Comparison of ENCODE assay signal across 9 cellular contexts in the genomic region with DNA sequence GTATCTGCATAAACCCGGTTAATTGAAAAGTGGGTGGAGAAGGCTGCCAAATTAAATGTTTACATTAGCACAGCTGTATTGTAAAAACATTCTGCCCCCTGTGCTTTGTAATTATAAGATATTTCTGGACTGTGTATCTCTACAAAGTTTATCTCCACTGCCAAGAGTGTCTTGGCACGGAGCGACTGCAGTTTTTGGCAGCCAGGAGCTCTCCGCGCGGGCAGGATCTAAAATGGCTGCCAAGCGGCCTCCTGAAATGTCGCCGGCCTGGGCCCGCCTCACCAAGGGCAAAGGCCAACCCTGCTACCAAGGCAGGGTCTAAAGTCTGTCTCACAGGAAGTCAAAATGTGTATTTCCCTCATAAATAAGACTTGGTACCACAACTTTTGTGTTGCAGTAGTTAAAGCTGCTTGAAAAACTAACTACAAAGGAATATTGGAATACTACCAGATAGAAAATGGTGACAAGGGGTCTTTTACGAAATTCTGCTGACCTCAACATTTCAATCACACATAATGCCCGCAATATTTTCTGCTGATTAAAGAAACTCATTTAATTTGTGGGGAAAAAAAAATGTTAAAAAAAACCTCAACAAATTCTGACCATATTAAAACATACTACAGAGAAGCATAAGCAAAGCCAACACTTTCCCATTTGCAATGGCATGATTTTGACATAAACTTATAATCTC.
DNase-seq lines count a peak whose midpoint lies in the region; TF ChIP-seq lines count a peak whose summit lies in the region.
"Had no signal": no experiment of that assay in that cellular context is flagged by ENCODE, and none has a peak within 500 bp of the region (broad histone marks: within the 10 kb centered on the region; RNA-seq: fewer than 3 reads in every experiment).

No MANE protein-coding gene starts in this region.

- H3K9me3 Mint-ChIP-seq in activated T-cell treated with anti-CD3 and anti-CD28 coated beads, Interleukin-2, amount 50 U/mL, for 24 hours, result no peaks in the 10 kb centered on the region

- H3K4me3 ChIP-seq in Peyer's patch (peak overlapping the region in 2 of 4 donors; percentile 19 to 22), fibroblast of lung (replicated peaks in 1 of 4; ENCODE audit: control extremely low read depth in 1 of 4, insufficient read depth in 1 of 4, low read depth in 3 of 4, low read length in 4 of 4) (peak overlapping the region in 1 of 4 experiments; percentile 20), muscle layer of colon (ENCODE audit: low read depth in 1 of 2, low read length in 2 of 2) (no peak overlapping the region), uterus (no peak overlapping the region)

- peak overlapping the region; percentile 30 for H2AFZ ChIP-seq in fibroblast of lung (ENCODE audit: low read length)

- no peaks in the 10 kb centered on the region for H3K9me3 ChIP-seq in Peyer's patch
- no peaks in the 10 kb centered on the region for H3K9me3 ChIP-seq in fibroblast of lung (ENCODE audit: control insufficient read depth, insufficient read depth, low read depth, low read length)
- H3K9me3 ChIP-seq in muscle layer of colon (ENCODE audit: low read length), result no peaks in the 10 kb centered on the region
- no peaks in the 10 kb centered on the region for H3K9me3 ChIP-seq in uterus

- H4K20me1 ChIP-seq in fibroblast of lung (ENCODE audit: control insufficient read depth, extremely low read depth, insufficient read depth, low read length), result no peaks in the 10 kb centered on the region

- TF ChIP-seq POLR2A in Peyer's patch (IDR thresholded peaks at IDR 0.05) (no peak), uterus (IDR thresholded peaks at IDR 0.05) (no peak)

- H3K36me3 ChIP-seq in Peyer's patch (no peaks in the 10 kb centered on the region), fibroblast of lung (ENCODE audit: control insufficient read depth, insufficient read depth, low read length) (no peaks in the 10 kb centered on the region), muscle layer of colon (ENCODE audit: insufficient read depth, low read length) (no peaks in the 10 kb centered on the region), uterus (no peaks in the 10 kb centered on the region)

- intact Hi-C loops in uterus (cut with DNase I; ENCODE audit: low total_unique reads), result no loop called here

- TF ChIP-seq CTCF in Peyer's patch (IDR thresholded peaks at IDR 0.05), result no peak
- TF ChIP-seq CTCF in fibroblast of lung (conservative IDR thresholded peaks at IDR 0.05 in 1 of 2, IDR thresholded peaks at IDR 0.05 in 1 of 2; ENCODE audit: low read depth in 1 of 2, low read length in 2 of 2), result no peak
- TF ChIP-seq CTCF in uterus (IDR thresholded peaks at IDR 0.05), result no peak

- H3K79me2 ChIP-seq in fibroblast of lung (ENCODE audit: control insufficient read depth, insufficient read depth, low read length), result peaks cover 3% of the 10 kb centered on the region

- H3K4me2 ChIP-seq in fibroblast of lung (ENCODE audit: extremely low read depth, insufficient read depth, low read length), result peak overlapping the region; percentile 72

- DNase-seq in Peyer's patch (peak in 2 of 3 donors; percentile 78 to 82), fibroblast of lung (ENCODE audit: low read depth in 2 of 2) (peak; percentile 62 to 63), uterus (peak; percentile 55 to 67), activated gamma-delta T cell treated with Interleukin-2 at 50 U/mL for 16 hours (no peak), NOMO-1 (lab: John Stamatoyannopoulos, UW; ENCODE audit: unreplicated experiment in 2 of 2) (no peak)
- DNase-seq in activated T-cell treated with anti-CD3 and anti-CD28 coated beads, Interleukin-2, amount 50 U/mL, for 24 hours, result no peak
- DNase-seq: activated naive CD8-positive, alpha-beta T cell treated with anti-CD3 and anti-CD28 coated beads, Interleukin-2, amount 50 U/mL, for 24 hours; MM.1S had no signal

- H3K4me1 Mint-ChIP-seq in activated T-cell treated with anti-CD3 and anti-CD28 coated beads, Interleukin-2, amount 50 U/mL, for 24 hours (ENCODE audit: low read depth), result no peaks in the 10 kb centered on the region
- H3K4me1 Mint-ChIP-seq: activated naive CD8-positive, alpha-beta T cell treated with anti-CD3 and anti-CD28 coated beads, Interleukin-2, amount 50 U/mL, for 24 hours had no signal

- no peak overlapping the region for H3K4me3 Mint-ChIP-seq in activated T-cell treated with anti-CD3 and anti-CD28 coated beads, Interleukin-2, amount 50 U/mL, for 24 hours
- H3K4me3 Mint-ChIP-seq: activated naive CD8-positive, alpha-beta T cell treated with anti-CD3 and anti-CD28 coated beads, Interleukin-2, amount 50 U/mL, for 24 hours had no signal

- H3K36me3 Mint-ChIP-seq in activated T-cell treated with anti-CD3 and anti-CD28 coated beads, Interleukin-2, amount 50 U/mL, for 24 hours (ENCODE audit: low read depth), result no peaks in the 10 kb centered on the region

- H3K4me1 ChIP-seq in Peyer's patch, result peaks cover 0 to 15% (median 0%) of the 10 kb centered on the region in 4 donors
- H3K4me1 ChIP-seq in fibroblast of lung (ENCODE audit: control insufficient read depth, extremely low read depth, insufficient read depth, low read length), result peaks cover 12% of the 10 kb centered on the region
- peaks cover 66% of the 10 kb centered on the region for H3K4me1 ChIP-seq in muscle layer of colon (ENCODE audit: insufficient read depth, low read length)
- peaks cover under 1 to 6% of the 10 kb centered on the region in 2 donors for H3K4me1 ChIP-seq in uterus

- H3K9ac ChIP-seq in fibroblast of lung (ENCODE audit: insufficient read depth, low read length), result no peak overlapping the region
- peak overlapping the region; percentile 12 for H3K9ac ChIP-seq in muscle layer of colon (ENCODE audit: low read length)

- peak overlapping the region in 3 of 4 donors; percentile 42 to 75 (median 75) for H3K27ac ChIP-seq in Peyer's patch
- peak overlapping the region; percentile 43 for H3K27ac ChIP-seq in fibroblast of lung (ENCODE audit: insufficient read depth, low read length)
- H3K27ac ChIP-seq in muscle layer of colon (ENCODE audit: low read depth, low read length), result peak overlapping the region; percentile 72
- peak overlapping the region; percentile 77 to 80 for H3K27ac ChIP-seq in uterus

- H3K27me3 ChIP-seq in Peyer's patch (no peaks in the 10 kb centered on the region), fibroblast of lung (ENCODE audit: control insufficient read depth, insufficient read depth, low read length) (no peaks in the 10 kb centered on the region), muscle layer of colon (ENCODE audit: control insufficient read depth in 1 of 2, insufficient read depth in 2 of 2, low read length in 2 of 2) (no peaks in the 10 kb centered on the region), uterus (no peaks in the 10 kb centered on the region)

- H3K27me3 Mint-ChIP-seq in activated T-cell treated with anti-CD3 and anti-CD28 coated beads, Interleukin-2, amount 50 U/mL, for 24 hours, result peaks cover 3% of the 10 kb centered on the region

- H3K27ac Mint-ChIP-seq in activated T-cell treated with anti-CD3 and anti-CD28 coated beads, Interleukin-2, amount 50 U/mL, for 24 hours, result no peak overlapping the region
- H3K27ac Mint-ChIP-seq: activated naive CD8-positive, alpha-beta T cell treated with anti-CD3 and anti-CD28 coated beads, Interleukin-2, amount 50 U/mL, for 24 hours had no signal

Comparison
In these comparisons a context has a peak if more than half of its experiments do, and no peak if none do; other contexts are left out.
1. DNase-seq: peak in Peyer's patch (2 of 3), fibroblast of lung (2 of 2) and uterus (2 of 2); none in activated gamma-delta T cell treated with Interleukin-2 at 50 U/mL for 16 hours (single experiment), NOMO-1 (0 of 2) and activated T-cell treated with anti-CD3 and anti-CD28 coated beads, Interleukin-2, amount 50 U/mL, for 24 hours (single experiment).
2. Peak in every context shown above with its lines, with median percentiles within 50 percentile points of each other: H3K27ac ChIP-seq.